11 cellular contexts compared by ENCODE assay signal in the genomic region with DNA sequence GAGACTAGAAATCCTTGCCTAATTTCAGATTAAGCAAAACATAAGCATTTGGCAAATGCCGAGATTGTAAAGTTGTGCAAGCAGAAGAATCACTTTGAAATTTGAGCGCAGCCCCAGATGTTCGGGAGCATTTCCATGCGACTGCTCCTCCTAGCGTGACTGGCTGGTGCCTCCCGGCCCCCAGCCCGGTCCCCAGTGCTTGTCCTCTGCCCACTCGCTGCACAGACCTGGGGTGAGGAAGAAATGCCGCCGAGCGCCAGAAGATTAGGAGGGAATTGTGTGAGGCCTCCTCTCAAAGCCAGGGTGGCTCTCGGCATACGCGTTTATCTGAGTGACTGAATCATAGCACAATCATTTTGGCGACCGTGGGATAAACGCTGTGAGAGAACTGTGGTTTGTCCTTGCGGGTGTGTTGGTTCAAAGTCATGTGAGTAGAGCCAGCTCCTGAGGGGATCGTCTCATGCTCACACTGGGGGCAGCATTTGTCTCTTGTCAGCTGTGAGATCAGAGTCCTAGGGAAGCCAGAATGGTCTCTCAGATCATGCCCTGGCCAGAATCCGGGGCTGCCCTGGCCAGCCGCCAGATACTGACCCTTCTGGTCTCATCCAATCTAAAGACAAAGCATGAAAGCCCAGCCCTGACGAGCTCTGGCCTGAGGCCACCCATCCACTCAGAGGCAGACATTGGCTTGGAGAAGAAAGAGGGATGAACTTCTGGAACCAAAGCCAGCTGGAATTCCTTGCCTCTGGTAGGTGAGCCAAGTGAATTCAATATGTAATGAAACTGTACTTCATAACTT.
DNase-seq lines count a peak whose midpoint lies in the region; ATAC-seq and TF ChIP-seq lines count a peak whose summit lies in the region.
"Had no signal": no experiment of that assay in that cellular context is flagged by ENCODE, and none has a peak within 500 bp of the region (broad histone marks: within the 10 kb centered on the region; RNA-seq: fewer than 3 reads in every experiment).

No MANE protein-coding gene starts in this region.

- no peak overlapping the region for H3K4me3 Mint-ChIP-seq in activated T-helper 17 cell treated with anti-CD3 and anti-CD28 coated beads, Interleukin-2, amount 50 U/mL, for 72 hours
- H3K4me3 Mint-ChIP-seq in activated T-cell treated with anti-CD3 and anti-CD28 coated beads, Interleukin-2, amount 50 U/mL, for 72 hours: no peak overlapping the region

- no peaks in the 10 kb centered on the region for H3K36me3 Mint-ChIP-seq in activated T-helper 17 cell treated with anti-CD3 and anti-CD28 coated beads, Interleukin-2, amount 50 U/mL, for 72 hours (ENCODE audit: low read depth)
- no peaks in the 10 kb centered on the region for H3K36me3 Mint-ChIP-seq in activated T-cell treated with anti-CD3 and anti-CD28 coated beads, Interleukin-2, amount 50 U/mL, for 72 hours (ENCODE audit: insufficient read depth in 2 of 2)
- H3K36me3 Mint-ChIP-seq: naive B cell had no signal

- no peaks in the 10 kb centered on the region for H3K27me3 Mint-ChIP-seq in activated T-helper 17 cell treated with anti-CD3 and anti-CD28 coated beads, Interleukin-2, amount 50 U/mL, for 72 hours
- H3K27me3 Mint-ChIP-seq in activated T-cell treated with anti-CD3 and anti-CD28 coated beads, Interleukin-2, amount 50 U/mL, for 72 hours (ENCODE audit: low read depth): no peaks in the 10 kb centered on the region

- peak; percentile 32 for TF ChIP-seq CTCF in AG04449 (IDR thresholded peaks at IDR 0.05; ENCODE audit: insufficient read depth, low read length, missing control alignments)

- H3K4me1 Mint-ChIP-seq in activated T-helper 17 cell treated with anti-CD3 and anti-CD28 coated beads, Interleukin-2, amount 50 U/mL, for 72 hours: peaks cover 5% of the 10 kb centered on the region
- H3K4me1 Mint-ChIP-seq in activated T-cell treated with anti-CD3 and anti-CD28 coated beads, Interleukin-2, amount 50 U/mL, for 72 hours (ENCODE audit: low read depth): peaks cover 18% of the 10 kb centered on the region

- DNase-seq in AG04449 (ENCODE audit: low read depth, low spot score) (peak; percentile 69), NCI-H446 (lab: John Stamatoyannopoulos, UW) (peak; percentile 25 to 70), fibroblast of peridontal ligament (ENCODE audit: extremely low read depth) (peak; percentile 97), non-pigmented ciliary epithelial cell (ENCODE audit: low read depth) (peak; percentile 69)
- no peak for DNase-seq in activated T-cell treated with anti-CD3 and anti-CD28 coated beads, Interleukin-2, amount 50 U/mL, for 72 hours
- DNase-seq: activated effector memory CD4-positive, alpha-beta T cell treated with Interleukin-2 at 50 U/mL for 16 hours; naive B cell had no signal

- POLR2A ChIA-PET in AG04449 (lab: Yijun Ruan, JAX): interaction anchor here (0.5 to 1.8 kb wide), 2 partner anchors 14 to 89 kb away, joined by 3 to 9 read pairs; no protein-coding TSS in a partner anchor

- H3K9me3 Mint-ChIP-seq in activated T-helper 17 cell treated with anti-CD3 and anti-CD28 coated beads, Interleukin-2, amount 50 U/mL, for 72 hours: no peaks in the 10 kb centered on the region
- H3K9me3 Mint-ChIP-seq in activated T-cell treated with anti-CD3 and anti-CD28 coated beads, Interleukin-2, amount 50 U/mL, for 72 hours: no peaks in the 10 kb centered on the region
- H3K9me3 Mint-ChIP-seq: naive B cell had no signal

- CTCF ChIA-PET in AG04449 (lab: Yijun Ruan, JAX): interaction anchor here (0.7 to 1.7 kb wide), 4 partner anchors 27 to 404 kb away, joined by 3 to 5 read pairs (median 4); no protein-coding TSS in a partner anchor

- no peak for ATAC-seq in activated T-helper 17 cell treated with anti-CD3 and anti-CD28 coated beads, Interleukin-2, amount 50 U/mL, for 72 hours (replicated peaks)
- no peak for ATAC-seq in activated T-cell treated with anti-CD3 and anti-CD28 coated beads, Interleukin-2, amount 50 U/mL, for 72 hours (replicated peaks in 1 of 2)
- ATAC-seq in GM21526 (IDR thresholded peaks at IDR 0.05; ENCODE audit: low FRiP score, unreplicated experiment) (no peak), GM19467 (IDR thresholded peaks at IDR 0.05; ENCODE audit: unreplicated experiment) (no peak)
- ATAC-seq: HCT116 had no signal

- peak overlapping the region; percentile 42 for H3K4me3 ChIP-seq in AG04449 (ENCODE audit: low read depth, low read length)

- no peak overlapping the region for H3K27ac Mint-ChIP-seq in activated T-helper 17 cell treated with anti-CD3 and anti-CD28 coated beads, Interleukin-2, amount 50 U/mL, for 72 hours
- no peak overlapping the region for H3K27ac Mint-ChIP-seq in activated T-cell treated with anti-CD3 and anti-CD28 coated beads, Interleukin-2, amount 50 U/mL, for 72 hours

Comparison
In these comparisons a context has a peak if more than half of its experiments do, and no peak if none do; other contexts are left out.
1. DNase-seq: peak in AG04449 (single experiment), NCI-H446 (2 of 2), fibroblast of peridontal ligament (single experiment) and non-pigmented ciliary epithelial cell (single experiment); none in activated T-cell treated with anti-CD3 and anti-CD28 coated beads, Interleukin-2, amount 50 U/mL, for 72 hours (0 of 2).